ENCODE assay signal across 14 cellular contexts in the genomic region with DNA sequence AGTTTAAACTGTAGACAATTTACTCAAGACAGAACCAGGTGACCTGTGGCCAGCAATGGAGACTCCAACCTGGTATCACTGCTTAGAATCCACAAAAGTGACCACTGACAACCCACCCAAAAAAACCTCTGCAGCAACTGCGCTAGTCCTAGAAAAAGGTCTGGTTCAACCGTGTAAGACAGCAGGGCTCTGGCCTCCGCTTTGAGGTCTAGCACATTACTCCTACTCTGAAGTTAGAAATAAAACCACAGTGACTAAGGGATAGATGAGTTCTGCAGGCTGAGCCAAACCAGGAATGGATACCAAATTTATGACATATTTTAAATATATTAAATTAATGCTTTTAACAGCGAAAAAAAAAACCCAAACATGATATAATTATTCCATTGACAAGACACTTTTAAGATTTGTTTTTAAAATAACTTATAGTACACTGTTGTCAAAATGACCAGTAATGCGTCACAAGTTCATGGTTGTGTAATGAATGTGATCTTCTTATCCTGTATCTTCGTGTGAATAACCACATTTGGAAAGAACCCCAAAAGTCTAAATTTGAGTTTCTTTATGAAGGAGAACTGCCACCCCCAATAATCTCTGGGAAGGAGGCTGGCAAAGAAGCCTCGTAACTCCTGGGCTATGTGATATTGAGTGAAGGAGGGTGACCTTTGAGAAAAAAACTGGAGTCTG.
DNase-seq lines count a peak whose midpoint lies in the region; ATAC-seq and TF ChIP-seq lines count a peak whose summit lies in the region.
"Had no signal": no experiment of that assay in that cellular context is flagged by ENCODE, and none has a peak within 500 bp of the region (broad histone marks: within the 10 kb centered on the region; RNA-seq: fewer than 3 reads in every experiment).

No MANE protein-coding gene starts in this region.

- no peak for ATAC-seq in GM18498 (IDR thresholded peaks at IDR 0.05; ENCODE audit: unreplicated experiment)

- intact Hi-C loops in dorsolateral prefrontal cortex (cut with DNase I): no loop called here

- TF ChIP-seq CTCF in fibroblast of mammary gland (conservative IDR thresholded peaks at IDR 0.05; ENCODE audit: control insufficient read depth, insufficient read depth, low read depth, low read length): no peak
- TF ChIP-seq CTCF in dorsolateral prefrontal cortex (IDR thresholded peaks at IDR 0.05 in 54 of 56, conservative IDR thresholded peaks at IDR 0.05 in 2 of 56; ENCODE audit: low read depth in 1 of 56, partially characterized antibody in 56 of 56): no peak

- H3K27ac ChIP-seq in dorsolateral prefrontal cortex: no peak overlapping the region
- H3K27ac ChIP-seq: parathyroid adenoma had no signal

- no peaks in the 10 kb centered on the region for H3K27me3 ChIP-seq in dorsolateral prefrontal cortex

- H3K4me3 ChIP-seq in fibroblast of mammary gland (ENCODE audit: control insufficient read depth, low read depth, low read length) (no peak overlapping the region), dorsolateral prefrontal cortex (no peak overlapping the region)

- peak; percentile 41 for DNase-seq in LHCN-M2 (ENCODE audit: low read depth)
- DNase-seq in RPMI7951 (ENCODE audit: low read depth): peak; percentile 55
- DNase-seq in fibroblast of mammary gland (ENCODE audit: low read depth): peak; percentile 71
- peak; percentile 60 for DNase-seq in stromal cell of bone marrow (ENCODE audit: low read depth)
- no peak for DNase-seq in NCI-H2196 (lab: John Stamatoyannopoulos, UW; ENCODE audit: unreplicated experiment)
- DNase-seq in dorsolateral prefrontal cortex: no peak
- DNase-seq: CD8-positive, alpha-beta memory T cell; central memory CD4-positive, alpha-beta T cell; kidney; midbrain; NCI-H1417 treated with DMSO at 0.1 percent for 48 hours; NCI-H524 had no signal

Comparison
In these comparisons a context has a peak if more than half of its experiments do, and no peak if none do; other contexts are left out.
1. DNase-seq: peak in LHCN-M2 (single experiment), RPMI7951 (single experiment), fibroblast of mammary gland (single experiment) and stromal cell of bone marrow (single experiment); none in NCI-H2196 (single experiment) and dorsolateral prefrontal cortex (0 of 10).